In the genomic region with DNA sequence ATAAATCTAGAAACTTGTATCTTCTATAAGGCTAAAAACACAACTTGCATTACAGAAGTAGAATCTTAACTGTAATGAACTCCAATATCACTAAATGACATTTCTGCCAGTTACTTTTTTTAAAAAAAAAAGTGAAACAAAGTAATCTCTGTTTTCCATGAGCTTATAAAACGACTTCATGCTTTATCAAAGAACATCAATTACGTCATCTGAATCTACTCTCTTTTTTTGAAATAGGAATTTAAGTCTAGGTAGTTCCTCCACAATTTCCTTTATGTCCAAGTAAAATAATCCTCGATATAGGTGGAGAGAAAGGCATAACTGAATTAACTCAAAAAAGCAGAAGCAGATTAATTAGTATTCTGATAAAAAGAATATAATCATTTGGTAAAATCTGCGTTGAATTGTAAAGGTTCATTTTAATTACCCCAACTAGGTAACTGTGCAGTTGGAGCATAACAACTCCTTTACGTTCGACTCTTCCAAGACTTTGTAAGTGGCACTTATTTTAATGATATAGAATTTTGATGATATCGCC, we compare ENCODE assay signal across 8 cellular contexts. TPM values are rescaled to one million over a fixed set of nuclear protein-coding genes. Genes with fewer than 3 reads are reported as not detected.
DNase-seq lines count a peak whose midpoint lies in the region; ATAC-seq and TF ChIP-seq lines count a peak whose summit lies in the region.

No MANE protein-coding gene starts in this region.

- H3K27me3 Mint-ChIP-seq in WTC11 (ENCODE audit: low read depth): peaks cover 3% of the 10 kb centered on the region; the same call in 1 of the 2 replicates

- intact Hi-C loops in sciatic nerve (cut with DNase I): no loop called here

- peak overlapping the region; percentile 81 for H3K4me3 ChIP-seq in H7 (ENCODE audit: insufficient read depth, low read depth, low read length)
- H3K4me3 ChIP-seq in skeletal muscle cell (ENCODE audit: low read depth, low read length): peak overlapping the region; percentile 94

- no peaks in the 10 kb centered on the region for H3K36me3 Mint-ChIP-seq in WTC11

- H3K4me1 ChIP-seq in foreskin keratinocyte: peaks cover 12% of the 10 kb centered on the region

- H3K27ac ChIP-seq in foreskin keratinocyte: peak overlapping the region; percentile 68

- no peak overlapping the region for H3K27ac Mint-ChIP-seq in WTC11

- peak overlapping the region; percentile 84 for H3K4me3 Mint-ChIP-seq in WTC11

- DNase-seq in H7 (no peak), WTC11 (ENCODE audit: low spot score) (no peak), foreskin keratinocyte (no peak), skeletal muscle cell (ENCODE audit: low read depth) (no peak), iPS-NIHi11 (ENCODE audit: low spot score) (no peak), sciatic nerve (ENCODE audit: low spot score) (no peak), T-helper 9 cell (no peak)

- ATAC-seq in WTC11: no peak
- ATAC-seq in foreskin keratinocyte: no peak
- ATAC-seq in sciatic nerve: no peak
- ATAC-seq in GM21367 (IDR thresholded peaks at IDR 0.05; ENCODE audit: unreplicated experiment): no peak

- H3K9me3 Mint-ChIP-seq in WTC11: no peaks in the 10 kb centered on the region

- POLR2A ChIA-PET in WTC11 (lab: Charles Lee): no interaction called here

- no peaks in the 10 kb centered on the region for H3K36me3 ChIP-seq in H7 (replicated peaks; ENCODE audit: control insufficient read depth, insufficient read depth, low read length)

- CTCF ChIA-PET in WTC11 (lab: Charles Lee): interaction anchor here (0.8 kb wide), 1 partner anchor 50 kb away, joined by 3 read pairs; no protein-coding TSS in a partner anchor

- no peaks in the 10 kb centered on the region for H3K27me3 ChIP-seq in H7 (ENCODE audit: control insufficient read depth, insufficient read depth, low read length)
- H3K27me3 ChIP-seq in foreskin keratinocyte: no peaks in the 10 kb centered on the region

- no peak for TF ChIP-seq CTCF in WTC11 (IDR thresholded peaks at IDR 0.05)
- TF ChIP-seq CTCF in foreskin keratinocyte (conservative IDR thresholded peaks at IDR 0.05): no peak

- peaks cover 49% of the 10 kb centered on the region for H3K4me1 Mint-ChIP-seq in WTC11

TF ChIP-seq in WTC11, 78 proteins besides CTCF, POLR2A, EP300 and RAD21:
- TF ChIP-seq, protein P1, sequence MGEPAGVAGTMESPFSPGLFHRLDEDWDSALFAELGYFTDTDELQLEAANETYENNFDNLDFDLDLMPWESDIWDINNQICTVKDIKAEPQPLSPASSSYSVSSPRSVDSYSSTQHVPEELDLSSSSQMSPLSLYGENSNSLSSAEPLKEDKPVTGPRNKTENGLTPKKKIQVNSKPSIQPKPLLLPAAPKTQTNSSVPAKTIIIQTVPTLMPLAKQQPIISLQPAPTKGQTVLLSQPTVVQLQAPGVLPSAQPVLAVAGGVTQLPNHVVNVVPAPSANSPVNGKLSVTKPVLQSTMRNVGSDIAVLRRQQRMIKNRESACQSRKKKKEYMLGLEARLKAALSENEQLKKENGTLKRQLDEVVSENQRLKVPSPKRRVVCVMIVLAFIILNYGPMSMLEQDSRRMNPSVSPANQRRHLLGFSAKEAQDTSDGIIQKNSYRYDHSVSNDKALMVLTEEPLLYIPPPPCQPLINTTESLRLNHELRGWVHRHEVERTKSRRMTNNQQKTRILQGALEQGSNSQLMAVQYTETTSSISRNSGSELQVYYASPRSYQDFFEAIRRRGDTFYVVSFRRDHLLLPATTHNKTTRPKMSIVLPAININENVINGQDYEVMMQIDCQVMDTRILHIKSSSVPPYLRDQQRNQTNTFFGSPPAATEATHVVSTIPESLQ (CRISPR knock-in tag; IDR thresholded peaks at IDR 0.05): no peak
- no peak for TF ChIP-seq CREM (CRISPR knock-in tag; IDR thresholded peaks at IDR 0.05)
- TF ChIP-seq, protein P2, sequence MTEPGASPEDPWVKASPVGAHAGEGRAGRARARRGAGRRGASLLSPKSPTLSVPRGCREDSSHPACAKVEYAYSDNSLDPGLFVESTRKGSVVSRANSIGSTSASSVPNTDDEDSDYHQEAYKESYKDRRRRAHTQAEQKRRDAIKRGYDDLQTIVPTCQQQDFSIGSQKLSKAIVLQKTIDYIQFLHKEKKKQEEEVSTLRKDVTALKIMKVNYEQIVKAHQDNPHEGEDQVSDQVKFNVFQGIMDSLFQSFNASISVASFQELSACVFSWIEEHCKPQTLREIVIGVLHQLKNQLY (CRISPR knock-in tag; IDR thresholded peaks at IDR 0.05): no peak
- TF ChIP-seq, protein P3, sequence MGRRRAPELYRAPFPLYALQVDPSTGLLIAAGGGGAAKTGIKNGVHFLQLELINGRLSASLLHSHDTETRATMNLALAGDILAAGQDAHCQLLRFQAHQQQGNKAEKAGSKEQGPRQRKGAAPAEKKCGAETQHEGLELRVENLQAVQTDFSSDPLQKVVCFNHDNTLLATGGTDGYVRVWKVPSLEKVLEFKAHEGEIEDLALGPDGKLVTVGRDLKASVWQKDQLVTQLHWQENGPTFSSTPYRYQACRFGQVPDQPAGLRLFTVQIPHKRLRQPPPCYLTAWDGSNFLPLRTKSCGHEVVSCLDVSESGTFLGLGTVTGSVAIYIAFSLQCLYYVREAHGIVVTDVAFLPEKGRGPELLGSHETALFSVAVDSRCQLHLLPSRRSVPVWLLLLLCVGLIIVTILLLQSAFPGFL (CRISPR knock-in tag; IDR thresholded peaks at IDR 0.05; ENCODE audit: borderline replicate concordance): no peak
- TF ChIP-seq, protein P4, sequence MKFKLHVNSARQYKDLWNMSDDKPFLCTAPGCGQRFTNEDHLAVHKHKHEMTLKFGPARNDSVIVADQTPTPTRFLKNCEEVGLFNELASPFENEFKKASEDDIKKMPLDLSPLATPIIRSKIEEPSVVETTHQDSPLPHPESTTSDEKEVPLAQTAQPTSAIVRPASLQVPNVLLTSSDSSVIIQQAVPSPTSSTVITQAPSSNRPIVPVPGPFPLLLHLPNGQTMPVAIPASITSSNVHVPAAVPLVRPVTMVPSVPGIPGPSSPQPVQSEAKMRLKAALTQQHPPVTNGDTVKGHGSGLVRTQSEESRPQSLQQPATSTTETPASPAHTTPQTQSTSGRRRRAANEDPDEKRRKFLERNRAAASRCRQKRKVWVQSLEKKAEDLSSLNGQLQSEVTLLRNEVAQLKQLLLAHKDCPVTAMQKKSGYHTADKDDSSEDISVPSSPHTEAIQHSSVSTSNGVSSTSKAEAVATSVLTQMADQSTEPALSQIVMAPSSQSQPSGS (CRISPR knock-in tag; IDR thresholded peaks at IDR 0.05; ENCODE audit: borderline replicate concordance, low read depth): no peak
- TF ChIP-seq JAZF1 (CRISPR knock-in tag; IDR thresholded peaks at IDR 0.05): no peak
- no peak for TF ChIP-seq EMX1 (CRISPR knock-in tag; IDR thresholded peaks at IDR 0.05)

RNA-seq across cellular contexts. Expression of a gene that starts 1.4 kb away (rescaled TPM):
- 21.1 and 29.2 TPM in 2 replicates for total RNA-seq in H7 (2014; rRNA removed; shearing (Covaris generic))
- 37.3 to 44.8 TPM (median 42.7 TPM) in 3 replicates for total RNA-seq in WTC11 (2021)
- 45.8 and 46.1 TPM in 2 replicates for total RNA-seq in foreskin keratinocyte
- polyA plus RNA-seq in foreskin keratinocyte: 28.6 and 29.0 TPM in 2 replicates
- total RNA-seq in sciatic nerve: 251 TPM
